Comparison of ENCODE assay signal across 14 cellular contexts in genomic region chr19:43725468-43725867, GRCh38.
DNase-seq lines count a peak whose midpoint lies in the region; FAIRE-seq lines count a peak whose summit lies in the region.
"Had no signal": no experiment of that assay in that cellular context is flagged by ENCODE, and none has a peak within 500 bp of the region (broad histone marks: within the 10 kb centered on the region; RNA-seq: fewer than 3 reads in every experiment).

No MANE protein-coding gene starts in this region.

- peak overlapping the region in 1 of 11 experiments; percentile 35; a peak in 2 of 22 replicates for H3K9ac ChIP-seq in BLaER1 treated with 17β-estradiol and CSF1 and Interleukin-3, amounts not matched to agents 10 nM and 100 nM

- peak overlapping the region in 9 of 11 experiments; percentile 2 to 66 (median 32); a peak in 10 of 22 replicates for H3K4me2 ChIP-seq in BLaER1 treated with 17β-estradiol and CSF1 and Interleukin-3, amounts not matched to agents 10 nM and 100 nM

- H4K20me1 ChIP-seq in BLaER1 treated with 17β-estradiol and CSF1 and Interleukin-3, amounts not matched to agents 10 nM and 100 nM: peaks cover 0 to 9% (median 0%) of the 10 kb centered on the region in 11 experiments; a peak in 2 of 22 replicates

- FAIRE-seq in urothelium cell line (lab: Jason Lieb, UNC): no peak

- peak overlapping the region in 4 of 11 experiments; percentile 9 to 55 (median 50); a peak in 7 of 22 replicates for H3K27ac ChIP-seq in BLaER1 treated with 17β-estradiol and CSF1 and Interleukin-3, amounts not matched to agents 10 nM and 100 nM

- no peaks in the 10 kb centered on the region for H3K27me3 ChIP-seq in BLaER1 treated with 17β-estradiol and CSF1 and Interleukin-3, amounts not matched to agents 10 nM and 100 nM

- H3K36me3 ChIP-seq in BLaER1 treated with 17β-estradiol and CSF1 and Interleukin-3, amounts not matched to agents 10 nM and 100 nM: peaks cover 25 to 32% (median 30%) of the 10 kb centered on the region in 11 experiments

- no peaks in the 10 kb centered on the region for H3K9me3 ChIP-seq in BLaER1 treated with 17β-estradiol and CSF1 and Interleukin-3, amounts not matched to agents 10 nM and 100 nM (replicated peaks in 1 of 11)

- peak; percentile 49 for DNase-seq in GM19238 (ENCODE audit: insufficient read length, low spot score)
- DNase-seq in NOMO-1 treated with dmso at 0.1 percent for 144 hours (lab: John Stamatoyannopoulos, UW; ENCODE audit: unreplicated experiment): peak; percentile 41
- peak; percentile 59 for DNase-seq in germinal center (ENCODE audit: low spot score)
- no peak for DNase-seq in AML-193 (lab: John Stamatoyannopoulos, UW)
- DNase-seq in urothelium cell line (ENCODE audit: low spot score): no peak
- no peak for DNase-seq in NCI-H446 (lab: John Stamatoyannopoulos, UW)
- DNase-seq in ecto neural progenitor cell (ENCODE audit: low spot score): no peak
- DNase-seq: activated CD4-positive, alpha-beta memory T cell treated with anti-CD3 and anti-CD28 coated beads for 36 hours; aorta; DMS153; mesendoderm; NCI-H1417 treated with DMSO at 0.1 percent for 48 hours; stimulated activated CD4-positive, alpha-beta T cell treated with anti-CD3 and anti-CD28 coated beads, Interleukin-12 subunit alpha, Interleukin-12 subunit beta, amount 100 ng/mL, for 4 hours had no signal

- H3K4me1 ChIP-seq in BLaER1 treated with 17β-estradiol and CSF1 and Interleukin-3, amounts not matched to agents 10 nM and 100 nM: peaks cover 20 to 44% (median 36%) of the 10 kb centered on the region in 10 experiments; a peak in 18 of 20 replicates

- H3K4me3 ChIP-seq in BLaER1 treated with 17β-estradiol and CSF1 and Interleukin-3, amounts not matched to agents 10 nM and 100 nM: no peak overlapping the region

Comparison
In these comparisons a context has a peak if more than half of its experiments do, and no peak if none do; other contexts are left out.
1. DNase-seq: peak in GM19238 (single experiment), NOMO-1 treated with dmso at 0.1 percent for 144 hours (single experiment) and germinal center (single experiment); none in AML-193 (0 of 2), urothelium cell line (single experiment), NCI-H446 (0 of 2) and ecto neural progenitor cell (single experiment).